ENCODE assay signal across 29 cellular contexts in genomic region chr10:3427316-3427715, GRCh38.
DNase-seq lines count a peak whose midpoint lies in the region; ATAC-seq and TF ChIP-seq lines count a peak whose summit lies in the region.
"Had no signal": no experiment of that assay in that cellular context is flagged by ENCODE, and none has a peak within 500 bp of the region (broad histone marks: within the 10 kb centered on the region; RNA-seq: fewer than 3 reads in every experiment).

No MANE protein-coding gene starts in this region.

- H3K27ac ChIP-seq in fibroblast of lung (ENCODE audit: insufficient read depth, low read length) = no peak overlapping the region
- peak overlapping the region; percentile 49 to 72 (median 56) for H3K27ac ChIP-seq in sigmoid colon
- H3K27ac ChIP-seq: foreskin keratinocyte, prostate gland had no signal

- no peaks in the 10 kb centered on the region for H3K27me3 ChIP-seq in fibroblast of lung (ENCODE audit: control insufficient read depth, insufficient read depth, low read length)
- H3K27me3 ChIP-seq in sigmoid colon = no peaks in the 10 kb centered on the region
- H3K27me3 ChIP-seq: adrenal gland, brain microvascular endothelial cell, foreskin keratinocyte, heart right ventricle, MG63 had no signal

- H3K36me3 ChIP-seq in fibroblast of lung (ENCODE audit: control insufficient read depth, insufficient read depth, low read length) = no peaks in the 10 kb centered on the region
- no peaks in the 10 kb centered on the region for H3K36me3 ChIP-seq in sigmoid colon
- H3K36me3 ChIP-seq: adrenal gland, brain microvascular endothelial cell, heart right ventricle, MG63, prostate gland had no signal

- ATAC-seq in left colon (no peak), HG03342 (IDR thresholded peaks at IDR 0.05; ENCODE audit: unreplicated experiment) (no peak)
- ATAC-seq: foreskin keratinocyte, GM12878, Panc1 had no signal

- H3K4me3 ChIP-seq in fibroblast of lung (replicated peaks in 1 of 4; ENCODE audit: control extremely low read depth in 1 of 4, insufficient read depth in 1 of 4, low read depth in 3 of 4, low read length in 4 of 4) (no peak overlapping the region), sigmoid colon (no peak overlapping the region)
- H3K4me3 ChIP-seq: adrenal gland, GM12878, heart right ventricle, MG63, prostate gland, skin epidermis had no signal

- intact Hi-C loops in sigmoid colon (cut with DNase I) (no loop called here), left colon (cut with DNase I, micrococcal nuclease) (no loop called here)

- WGBS in sigmoid colon, 2 donors = 85 to 87% methylated on average over 1 of the region's 1 CpG

- no peaks in the 10 kb centered on the region for H3K9me3 ChIP-seq in fibroblast of lung (ENCODE audit: control insufficient read depth, insufficient read depth, low read depth, low read length)
- H3K9me3 ChIP-seq in sigmoid colon = no peaks in the 10 kb centered on the region
- H3K9me3 ChIP-seq: adrenal gland, heart right ventricle, MG63, prostate gland had no signal

- peak in 1 of 4 donors; percentile 26 for TF ChIP-seq EP300 in sigmoid colon (IDR thresholded peaks at IDR 0.05)

- no peak for TF ChIP-seq CTCF in fibroblast of lung (conservative IDR thresholded peaks at IDR 0.05 in 1 of 2, IDR thresholded peaks at IDR 0.05 in 1 of 2; ENCODE audit: low read depth in 1 of 2, low read length in 2 of 2)
- no peak for TF ChIP-seq CTCF in sigmoid colon (IDR thresholded peaks at IDR 0.05)

- H3K4me1 ChIP-seq in fibroblast of lung (ENCODE audit: control insufficient read depth, extremely low read depth, insufficient read depth, low read length) = peaks cover 18% of the 10 kb centered on the region
- H3K4me1 ChIP-seq in sigmoid colon = peaks cover 0 to 50% (median 46%) of the 10 kb centered on the region in 4 donors
- H3K4me1 ChIP-seq: adrenal gland, prostate gland had no signal

- no peak overlapping the region for H3K9ac ChIP-seq in fibroblast of lung (ENCODE audit: insufficient read depth, low read length)

- no peak overlapping the region for H2AFZ ChIP-seq in fibroblast of lung (ENCODE audit: low read length)

- DNase-seq in EH (ENCODE audit: low read depth) (peak; percentile 67), LHCN-M2 (ENCODE audit: low read depth) (peak; percentile 86), fibroblast of lung (ENCODE audit: low read depth in 2 of 2) (peak; percentile 28 to 53), sigmoid colon (no peak), left colon (no peak), NCI-H2029 treated with DMSO at 0.1 percent for 48 hours (lab: John Stamatoyannopoulos, UW) (no peak), GM19238 (ENCODE audit: insufficient read length, low spot score) (no peak)
- DNase-seq: activated CD4-positive, alpha-beta T cell treated with anti-CD3 and anti-CD28 coated beads, Interleukin-2, amount 50 U/mL, for 48 hours; activated CD4-positive, CD25-positive, alpha-beta regulatory T cell; activated naive CD4-positive, alpha-beta T cell treated with anti-CD3 and anti-CD28 coated beads for 36 hours; adrenal gland; brain microvascular endothelial cell; Calu3; DMS79 treated with DMSO at 0.1 percent for 48 hours; foreskin keratinocyte; GOT3; NCI-H1105 treated with DMSO at 0.1 percent for 48 hours; NCI-H1930; NCI-H526 treated with DMSO at 0.1 percent for 48 hours; SIG-M5; stimulated activated CD4-positive, alpha-beta T cell treated with anti-CD3 and anti-CD28 coated beads, Interleukin-1b, Interleukin-23, amount 100 ng/mL, for 48 hours; T-helper 1 cell had no signal

- TF ChIP-seq POLR2A in sigmoid colon (IDR thresholded peaks at IDR 0.05) = no peak

- no peak overlapping the region for H3K4me2 ChIP-seq in fibroblast of lung (ENCODE audit: extremely low read depth, insufficient read depth, low read length)

- no peaks in the 10 kb centered on the region for H4K20me1 ChIP-seq in fibroblast of lung (ENCODE audit: control insufficient read depth, extremely low read depth, insufficient read depth, low read length)

- H3K79me2 ChIP-seq in fibroblast of lung (ENCODE audit: control insufficient read depth, insufficient read depth, low read length) = no peaks in the 10 kb centered on the region

Comparison
In these comparisons a context has a peak if more than half of its experiments do, and no peak if none do; other contexts are left out.
1. DNase-seq: peak in EH (single experiment), LHCN-M2 (single experiment) and fibroblast of lung (2 of 2); none in sigmoid colon (single experiment), left colon (0 of 2), NCI-H2029 treated with DMSO at 0.1 percent for 48 hours (single experiment) and GM19238 (single experiment).